ENCODE assay signal across 1 cellular context in genomic region chr12:42481368-42481767, GRCh38.
A peak's percentile ranks its signal among the peaks of the same experiment; 100 is the strongest.
TF ChIP-seq lines count a peak whose summit lies in the region.

No MANE protein-coding gene starts in this region.

TF ChIP-seq in H1, 55 proteins besides CTCF, POLR2A, EP300 and RAD21:
- peak; percentile 29 for TF ChIP-seq CHD7 (IDR thresholded peaks at IDR 0.05; ENCODE audit: insufficient replicate concordance, low read length)
- no peak for TF ChIP-seq SP1 (IDR thresholded peaks at IDR 0.05; ENCODE audit: low read depth, low read length)
- TF ChIP-seq POLR2AphosphoS5 (IDR thresholded peaks at IDR 0.05; ENCODE audit: low read depth, low read length): peak; percentile 45; the same call in 1 of the 2 replicates
- TF ChIP-seq HDAC2 (IDR thresholded peaks at IDR 0.05; ENCODE audit: borderline replicate concordance in 1 of 2, low read depth in 2 of 2, low read length in 2 of 2): no peak
- peak; percentile 70 for TF ChIP-seq NANOG (IDR thresholded peaks at IDR 0.05; ENCODE audit: insufficient read depth, low read depth, low read length, poor library complexity, severe bottlenecking)
- no peak for TF ChIP-seq NRF1 (IDR thresholded peaks at IDR 0.05; ENCODE audit: low read depth, low read length)
- TF ChIP-seq TEAD4 (IDR thresholded peaks at IDR 0.05; ENCODE audit: low read depth, low read length): peak; percentile 25; the same call in 1 of the 2 replicates
TF ChIP-seq in H1: peak in this region for 4.
